13 cellular contexts compared by ENCODE assay signal in genomic region chr14:101185081-101185835, GRCh38.
"Had no signal": no experiment of that assay in that cellular context is flagged by ENCODE, and none has a peak within 500 bp of the region (broad histone marks: within the 10 kb centered on the region; RNA-seq: fewer than 3 reads in every experiment).

No MANE protein-coding gene starts in this region.

- H3K9me3 Mint-ChIP-seq: activated naive CD8-positive, alpha-beta T cell treated with anti-CD3 and anti-CD28 coated beads, Interleukin-2, amount 10 ng/mL, durations not matched to agents 7 days and 5 days; naive thymus-derived CD8-positive, alpha-beta T cell; T-helper 2 cell treated with Interferon-gamma antibody and Interleukin-4, amounts not matched to agents 5 μg/mL and 100 μg/mL, for 36 hours had no signal

- H3K4me3 Mint-ChIP-seq: activated naive CD8-positive, alpha-beta T cell treated with anti-CD3 and anti-CD28 coated beads, Interleukin-2, amount 10 ng/mL, durations not matched to agents 7 days and 5 days; naive thymus-derived CD8-positive, alpha-beta T cell; T-helper 2 cell treated with Interferon-gamma antibody and Interleukin-4, amounts not matched to agents 5 μg/mL and 100 μg/mL, for 36 hours had no signal

- H3K4me1 ChIP-seq: gastrocnemius medialis had no signal

- H3K27ac ChIP-seq: cardiac muscle cell, gastrocnemius medialis, vagina had no signal

- H3K27ac Mint-ChIP-seq: activated naive CD8-positive, alpha-beta T cell treated with anti-CD3 and anti-CD28 coated beads, Interleukin-2, amount 10 ng/mL, durations not matched to agents 7 days and 5 days; naive thymus-derived CD8-positive, alpha-beta T cell; T-helper 2 cell treated with Interferon-gamma antibody and Interleukin-4, amounts not matched to agents 5 μg/mL and 100 μg/mL, for 36 hours had no signal

- H3K27me3 ChIP-seq: cardiac muscle cell, gastrocnemius medialis, vagina had no signal

- H3K9me3 ChIP-seq: gastrocnemius medialis, vagina had no signal

- H3K4me1 Mint-ChIP-seq: naive thymus-derived CD8-positive, alpha-beta T cell had no signal

- H3K36me3 Mint-ChIP-seq: activated naive CD8-positive, alpha-beta T cell treated with anti-CD3 and anti-CD28 coated beads, Interleukin-2, amount 10 ng/mL, durations not matched to agents 7 days and 5 days; naive thymus-derived CD8-positive, alpha-beta T cell had no signal

- ATAC-seq: activated CD4-positive, CD25-positive, alpha-beta regulatory T cell treated with anti-CD3 and anti-CD28 coated beads, Interleukin-2, amount 50 U/mL, for 24 hours; gastrocnemius medialis; naive thymus-derived CD8-positive, alpha-beta T cell had no signal

- DNase-seq: activated naive CD8-positive, alpha-beta T cell treated with anti-CD3 and anti-CD28 coated beads, Interleukin-2, amount 10 ng/mL, durations not matched to agents 7 days and 5 days; aorta; cortex of kidney; effector CD8-positive, alpha-beta T cell; gastrocnemius medialis; stimulated activated CD4-positive, alpha-beta T cell treated with anti-CD3 and anti-CD28 coated beads, Interleukin-15, amount 100 ng/mL, for 24 hours; stimulated activated CD4-positive, alpha-beta T cell treated with anti-CD3 and anti-CD28 coated beads, Interleukin-4, amount 100 ng/mL, for 4 hours; SW 1271 had no signal

- H3K36me3 ChIP-seq: cardiac muscle cell, gastrocnemius medialis, vagina had no signal

- H3K4me3 ChIP-seq: cardiac muscle cell, gastrocnemius medialis, vagina had no signal
